34 cellular contexts compared by ENCODE assay signal in genomic region chr1:2809656-2810055, GRCh38. TPM values are rescaled to one million over a fixed set of nuclear protein-coding genes. Genes with fewer than 3 reads are reported as not detected.
DNase-seq lines count a peak whose midpoint lies in the region; ATAC-seq and TF ChIP-seq lines count a peak whose summit lies in the region.
"Had no signal": no experiment of that assay in that cellular context is flagged by ENCODE, and none has a peak within 500 bp of the region (broad histone marks: within the 10 kb centered on the region; RNA-seq: fewer than 3 reads in every experiment).

No MANE protein-coding gene starts in this region.

- H2BK5ac ChIP-seq in neuronal stem cell (ENCODE audit: low read length) (peak overlapping the region; percentile 53), trophoblast cell (ENCODE audit: low read depth, low read length, poor library complexity) (no peak overlapping the region)

- H4K12ac ChIP-seq in trophoblast cell (ENCODE audit: low read depth, low read length), result no peak overlapping the region

- H3K4me1 ChIP-seq in right atrium auricular region (no peaks in the 10 kb centered on the region), BLaER1 (peaks cover 29% of the 10 kb centered on the region), neuronal stem cell (ENCODE audit: control insufficient read depth in 2 of 2, insufficient read depth in 1 of 2, low read depth in 1 of 2, low read length in 2 of 2) (peaks cover 0 to 6% of the 10 kb centered on the region in 2 donors), trophoblast cell (ENCODE audit: control insufficient read depth in 1 of 2, insufficient read depth in 2 of 2, low read length in 2 of 2) (no peaks in the 10 kb centered on the region)
- H3K4me1 ChIP-seq: A549, BE2C, Caco-2 had no signal

- H3K23ac ChIP-seq in neuronal stem cell (ENCODE audit: low read depth, low read length, poor library complexity), result peak overlapping the region; percentile 20
- no peak overlapping the region for H3K23ac ChIP-seq in trophoblast cell (ENCODE audit: low read length)

- H2BK120ac ChIP-seq in neuronal stem cell (ENCODE audit: low read depth, low read length) (peak overlapping the region; percentile 47), trophoblast cell (ENCODE audit: insufficient read depth, low read length, poor library complexity) (no peak overlapping the region)

- no peaks in the 10 kb centered on the region for H3K36me3 ChIP-seq in right atrium auricular region
- no peaks in the 10 kb centered on the region for H3K36me3 ChIP-seq in BLaER1
- no peaks in the 10 kb centered on the region for H3K36me3 ChIP-seq in neuronal stem cell (replicated peaks in 1 of 2; ENCODE audit: control insufficient read depth in 2 of 2, insufficient read depth in 2 of 2, low read length in 2 of 2)
- no peaks in the 10 kb centered on the region for H3K36me3 ChIP-seq in trophoblast cell (ENCODE audit: control insufficient read depth in 1 of 2, insufficient read depth in 2 of 2, low read length in 2 of 2)
- H3K36me3 ChIP-seq: BE2C; BLaER1 treated with 17β-estradiol and CSF1 and Interleukin-3, amounts not matched to agents 10 nM and 100 nM had no signal

- DNase-seq in Right ventricle myocardium inferior (ENCODE audit: missing footprints), result peak; percentile 51
- no peak for DNase-seq in right atrium auricular region (ENCODE audit: low spot score)
- DNase-seq in neuronal stem cell (ENCODE audit: low spot score), result no peak
- DNase-seq in trophoblast cell, result no peak
- no peak for DNase-seq in NCI-H1436 (lab: John Stamatoyannopoulos, UW)
- DNase-seq in GM10266 (ENCODE audit: extremely low spot score), result no peak
- no peak for DNase-seq in NCI-H748 treated with DMSO at 0.1 percent for 48 hours (lab: John Stamatoyannopoulos, UW)
- DNase-seq: 8988T; ACHN; AML-193; BE2C; C1 segment of cervical spinal cord; Caco-2; Calu3; CD4-positive, alpha-beta memory T cell; CD4-positive, alpha-beta T cell; CD4-positive, CD25-positive, alpha-beta regulatory T cell; CD8-positive, alpha-beta memory T cell; CD8-positive, alpha-beta T cell; COR-L47; DMS 273 treated with DMSO at 0.1 percent for 48 hours; DMS153; DMS53; DMS79; DMS79 treated with DMSO at 0.1 percent for 48 hours; DND-41; EL had no signal

- ATAC-seq in Right ventricle myocardium inferior, result no peak
- ATAC-seq: A549; CD8-positive, alpha-beta T cell had no signal

- H3K4ac ChIP-seq in neuronal stem cell (ENCODE audit: low read length) (no peak overlapping the region), trophoblast cell (ENCODE audit: low read depth, low read length) (no peak overlapping the region)

- no peaks in the 10 kb centered on the region for H4K20me1 ChIP-seq in BLaER1

- H3K9ac ChIP-seq in BLaER1, result no peak overlapping the region
- H3K9ac ChIP-seq in neuronal stem cell (ENCODE audit: low read depth, low read length, poor library complexity), result no peak overlapping the region
- H3K9ac ChIP-seq in trophoblast cell (ENCODE audit: low read length), result no peak overlapping the region
- H3K9ac ChIP-seq: BLaER1 treated with 17β-estradiol and CSF1 and Interleukin-3, amounts not matched to agents 10 nM and 100 nM had no signal

- H4K91ac ChIP-seq in neuronal stem cell (ENCODE audit: low read depth, low read length, poor library complexity) (no peak overlapping the region), trophoblast cell (ENCODE audit: low read depth, low read length) (no peak overlapping the region)

- WGBS in neuronal stem cell (ENCODE audit: extremely low coverage in 2 of 2, insufficient read length in 2 of 2, insufficient replicate concordance in 1 of 2), 2 donors, result no CpG with 5 or more reads among the region's 17 CpGs
- no CpG with 5 or more reads among the region's 17 CpGs for WGBS in trophoblast cell (ENCODE audit: extremely low coverage, insufficient coverage, insufficient read length)

- TF ChIP-seq CTCF in right atrium auricular region (IDR thresholded peaks at IDR 0.05) (no peak), GM10266 (IDR thresholded peaks at IDR 0.05; ENCODE audit: control insufficient read depth, insufficient read depth, low read depth, missing control alignments) (no peak)

- H4K8ac ChIP-seq in neuronal stem cell (ENCODE audit: low read depth, low read length), result no peak overlapping the region
- H4K8ac ChIP-seq in trophoblast cell (ENCODE audit: low read depth, low read length), result no peak overlapping the region

- H3K79me1 ChIP-seq in neuronal stem cell (ENCODE audit: low read depth, low read length) (no peaks in the 10 kb centered on the region), trophoblast cell (ENCODE audit: low read length) (no peaks in the 10 kb centered on the region)

- H3K27ac ChIP-seq in right atrium auricular region, result no peak overlapping the region
- H3K27ac ChIP-seq in BLaER1, result no peak overlapping the region
- no peak overlapping the region for H3K27ac ChIP-seq in neuronal stem cell (replicated peaks; ENCODE audit: low read length)
- no peak overlapping the region for H3K27ac ChIP-seq in trophoblast cell (ENCODE audit: low read depth, low read length)
- H3K27ac ChIP-seq: 22Rv1; A549; BLaER1 treated with 17β-estradiol and CSF1 and Interleukin-3, amounts not matched to agents 10 nM and 100 nM; C4-2B had no signal

- H3K18ac ChIP-seq in neuronal stem cell (ENCODE audit: low read length) (peak overlapping the region; percentile 71), trophoblast cell (ENCODE audit: low read length) (no peak overlapping the region)

- intact Hi-C loops in Right ventricle myocardium inferior (cut with DNase I), result no loop called here

- peak overlapping the region; percentile 36; the same call in 1 of the 2 replicates for H3K4me2 ChIP-seq in BLaER1
- H3K4me2 ChIP-seq in neuronal stem cell (ENCODE audit: insufficient read depth, low read length, poor library complexity, severe bottlenecking), result no peak overlapping the region
- no peak overlapping the region for H3K4me2 ChIP-seq in trophoblast cell (ENCODE audit: low read length)
- H3K4me2 ChIP-seq: A549 had no signal

- H2AFZ ChIP-seq in neuronal stem cell (ENCODE audit: low read length), result no peak overlapping the region
- no peak overlapping the region for H2AFZ ChIP-seq in trophoblast cell (ENCODE audit: insufficient read depth, low read length, poor library complexity)

- H3K27me3 ChIP-seq in right atrium auricular region (no peaks in the 10 kb centered on the region), BLaER1 (no peaks in the 10 kb centered on the region), neuronal stem cell (ENCODE audit: control insufficient read depth in 3 of 3, insufficient read depth in 3 of 3, low read depth in 1 of 3, low read length in 3 of 3) (peaks cover 0 to 42% (median 0%) of the 10 kb centered on the region in 3 experiments), trophoblast cell (ENCODE audit: insufficient read depth, low read length) (no peaks in the 10 kb centered on the region)

- H3K4me3 ChIP-seq in right atrium auricular region, result no peak overlapping the region
- H3K4me3 ChIP-seq in BLaER1, result no peak overlapping the region
- no peak overlapping the region for H3K4me3 ChIP-seq in neuronal stem cell (ENCODE audit: low read length in 2 of 2)
- H3K4me3 ChIP-seq in trophoblast cell (ENCODE audit: low read depth, low read length), result peak overlapping the region; percentile 44
- H3K4me3 ChIP-seq: A549; BLaER1 treated with 17β-estradiol and CSF1 and Interleukin-3, amounts not matched to agents 10 nM and 100 nM had no signal

- H3K14ac ChIP-seq in neuronal stem cell (ENCODE audit: low read length) (peak overlapping the region; percentile 38), trophoblast cell (ENCODE audit: low read length) (no peak overlapping the region)

- peak overlapping the region; percentile 81 for H2BK15ac ChIP-seq in neuronal stem cell (ENCODE audit: low read length)

- H2BK12ac ChIP-seq in neuronal stem cell (ENCODE audit: low read length) (peak overlapping the region; percentile 41), trophoblast cell (ENCODE audit: low read length) (no peak overlapping the region)

- H3K9me3 ChIP-seq in right atrium auricular region, result peaks cover 0 to 7% of the 10 kb centered on the region in 2 donors
- peaks cover 19% of the 10 kb centered on the region for H3K9me3 ChIP-seq in BLaER1
- peaks cover 3 to 11% of the 10 kb centered on the region in 2 donors for H3K9me3 ChIP-seq in neuronal stem cell (replicated peaks in 1 of 2; ENCODE audit: control insufficient read depth in 2 of 2, insufficient read depth in 1 of 2, low read depth in 1 of 2, low read length in 2 of 2)
- peaks cover 68% of the 10 kb centered on the region for H3K9me3 ChIP-seq in trophoblast cell (ENCODE audit: insufficient read depth, low read depth, low read length)
- H3K9me3 ChIP-seq: A549, BE2C, Caco-2 had no signal

- H2AK5ac ChIP-seq in neuronal stem cell (ENCODE audit: low read depth, low read length), result peak overlapping the region; percentile 83
- H2AK5ac ChIP-seq in trophoblast cell (ENCODE audit: low read length), result no peak overlapping the region

- H3K79me2 ChIP-seq in trophoblast cell (ENCODE audit: control insufficient read depth, insufficient read depth, low read length, poor library complexity), result no peaks in the 10 kb centered on the region

RNA-seq across cellular contexts. Expression of gene TTC34, which starts 8.2 kb away (rescaled TPM):
- total RNA-seq in Right ventricle myocardium inferior (0.70 TPM), right atrium auricular region (under 1 TPM; 0.08 to 0.11 TPM)
- 0.39 TPM for polyA plus RNA-seq in neuronal stem cell (2013, experiment 1 of 2)
- polyA plus RNA-seq in neuronal stem cell (2013, experiment 2 of 2), result 0.35 TPM
- 0.05 and 0.07 TPM in 2 replicates for polyA plus RNA-seq in trophoblast cell (2013)
- total RNA-seq: A172, Daoy had no signal
